ENCODE assay signal across 1 cellular context in genomic region chr4:76035146-76035545, GRCh38.
TF ChIP-seq lines count a peak whose summit lies in the region.

No MANE protein-coding gene starts in this region.

TF ChIP-seq in SK-N-SH, 30 proteins besides CTCF, POLR2A, EP300 and RAD21 (continued from another document):
- TF ChIP-seq RCOR1 (IDR thresholded peaks at IDR 0.05; ENCODE audit: low read length) (no peak), YY1 (IDR thresholded peaks at IDR 0.05; ENCODE audit: low read depth) (no peak)
